ENCODE assay signal across 18 cellular contexts in genomic region chr2:128617029-128617590, GRCh38.
"Had no signal": no experiment of that assay in that cellular context is flagged by ENCODE, and none has a peak within 500 bp of the region (broad histone marks: within the 10 kb centered on the region; RNA-seq: fewer than 3 reads in every experiment).

No MANE protein-coding gene starts in this region.

- H3K4me3 Mint-ChIP-seq: activated CD8-positive, alpha-beta T cell treated with anti-CD3 and anti-CD28 coated beads for 36 hours; activated naive CD4-positive, alpha-beta T cell treated with anti-CD3 and anti-CD28 coated beads for 36 hours; activated naive CD8-positive, alpha-beta T cell treated with anti-CD3 and anti-CD28 coated beads, Interleukin-2, amount 50 U/mL, for 24 hours; activated T-cell treated with anti-CD3 and anti-CD28 coated beads, Interleukin-2, amount 50 U/mL, for 4 hours; immature natural killer cell; natural killer cell treated with Interleukin-12 subunit alpha and Interleukin-12 subunit beta and Interleukin-15 and Interleukin-18, amount 100 ng/mL, for 72 hours had no signal

- DNase-seq: activated CD4-positive, alpha-beta T cell treated with anti-CD3 and anti-CD28 coated beads for 48 hours; activated CD4-positive, CD25-positive, alpha-beta regulatory T cell; activated CD8-positive, alpha-beta T cell treated with anti-CD3 and anti-CD28 coated beads for 36 hours; activated naive CD4-positive, alpha-beta T cell treated with anti-CD3 and anti-CD28 coated beads for 36 hours; activated naive CD8-positive, alpha-beta T cell treated with anti-CD3 and anti-CD28 coated beads, Interleukin-2, amount 50 U/mL, for 24 hours; activated T-cell treated with anti-CD3 and anti-CD28 coated beads, Interleukin-2, amount 50 U/mL, for 4 hours; anterior cingulate cortex; cortex of kidney; heart right ventricle; immature natural killer cell; retina; stimulated activated CD4-positive, alpha-beta T cell treated with anti-CD3 and anti-CD28 coated beads, Interleukin-2, amount 100 ng/mL, for 24 hours; stimulated activated naive CD4-positive, alpha-beta T cell treated with Interleukin-2 at 50 U/mL for 16 hours; trophoblast cell had no signal

- H3K27ac ChIP-seq: esophagus muscularis mucosa, gastroesophageal sphincter, heart right ventricle, suprapubic skin had no signal

- H3K9me3 Mint-ChIP-seq: activated naive CD4-positive, alpha-beta T cell treated with anti-CD3 and anti-CD28 coated beads for 36 hours; activated naive CD8-positive, alpha-beta T cell treated with anti-CD3 and anti-CD28 coated beads, Interleukin-2, amount 50 U/mL, for 24 hours; activated T-cell treated with anti-CD3 and anti-CD28 coated beads, Interleukin-2, amount 50 U/mL, for 4 hours; immature natural killer cell had no signal

- H3K4me1 Mint-ChIP-seq: activated naive CD8-positive, alpha-beta T cell treated with anti-CD3 and anti-CD28 coated beads, Interleukin-2, amount 50 U/mL, for 24 hours; immature natural killer cell had no signal

- H3K9me3 ChIP-seq: esophagus muscularis mucosa, gastroesophageal sphincter, suprapubic skin had no signal

- H3K27ac Mint-ChIP-seq: activated CD8-positive, alpha-beta T cell treated with anti-CD3 and anti-CD28 coated beads for 36 hours; activated naive CD4-positive, alpha-beta T cell treated with anti-CD3 and anti-CD28 coated beads for 36 hours; activated naive CD8-positive, alpha-beta T cell treated with anti-CD3 and anti-CD28 coated beads, Interleukin-2, amount 50 U/mL, for 24 hours; natural killer cell treated with Interleukin-12 subunit alpha and Interleukin-12 subunit beta and Interleukin-15 and Interleukin-18, amount 100 ng/mL, for 72 hours had no signal

- H3K4me3 ChIP-seq: esophagus muscularis mucosa, gastroesophageal sphincter, heart right ventricle, suprapubic skin had no signal

- H3K4me1 ChIP-seq: esophagus muscularis mucosa, gastroesophageal sphincter, suprapubic skin had no signal

- H3K36me3 ChIP-seq: esophagus muscularis mucosa, gastroesophageal sphincter, heart right ventricle, suprapubic skin had no signal

- H3K27me3 ChIP-seq: esophagus muscularis mucosa, gastroesophageal sphincter, heart right ventricle, suprapubic skin had no signal

- ATAC-seq: activated CD8-positive, alpha-beta T cell treated with anti-CD3 and anti-CD28 coated beads for 36 hours; activated naive CD8-positive, alpha-beta T cell treated with anti-CD3 and anti-CD28 coated beads, Interleukin-2, amount 50 U/mL, for 24 hours; activated T-cell treated with anti-CD3 and anti-CD28 coated beads, Interleukin-2, amount 50 U/mL, for 4 hours; gastroesophageal sphincter; heart right ventricle had no signal

- H3K36me3 Mint-ChIP-seq: immature natural killer cell; natural killer cell treated with Interleukin-12 subunit alpha and Interleukin-12 subunit beta and Interleukin-15 and Interleukin-18, amount 100 ng/mL, for 72 hours had no signal

- H3K27me3 Mint-ChIP-seq: natural killer cell treated with Interleukin-12 subunit alpha and Interleukin-12 subunit beta and Interleukin-15 and Interleukin-18, amount 100 ng/mL, for 72 hours had no signal
